In genomic region chr20:1420066-1420465, GRCh38 we compare ENCODE assay signal across 18 cellular contexts.
"Had no signal": no experiment of that assay in that cellular context is flagged by ENCODE, and none has a peak within 500 bp of the region (broad histone marks: within the 10 kb centered on the region; RNA-seq: fewer than 3 reads in every experiment).

No MANE protein-coding gene starts in this region.

- H3K4me1 ChIP-seq: colonic mucosa, esophagus muscularis mucosa, gastroesophageal sphincter, left lung had no signal

- H3K27ac ChIP-seq: colonic mucosa, esophagus muscularis mucosa, foreskin keratinocyte, gastroesophageal sphincter, heart right ventricle, left lung, lower lobe of right lung had no signal

- H3K9me3 ChIP-seq: colonic mucosa, lower lobe of right lung had no signal

- H3K4me3 ChIP-seq: colonic mucosa, esophagus muscularis mucosa, gastroesophageal sphincter, heart right ventricle, left lung, lower lobe of right lung had no signal

- H3K36me3 ChIP-seq: colonic mucosa, esophagus muscularis mucosa, gastroesophageal sphincter, heart right ventricle, left lung, lower lobe of right lung had no signal

- H3K27ac Mint-ChIP-seq: dendritic cell treated with granulocyte-macrophage colony-stimulating factor and Interleukin-4, amounts not matched to agents 40 ng/mL and 50 ng/mL, for 4 days had no signal

- H3K9me3 Mint-ChIP-seq: dendritic cell treated with granulocyte-macrophage colony-stimulating factor and Interleukin-4, amounts not matched to agents 40 ng/mL and 50 ng/mL, for 4 days had no signal

- H3K4me3 Mint-ChIP-seq: dendritic cell treated with granulocyte-macrophage colony-stimulating factor and Interleukin-4, amounts not matched to agents 40 ng/mL and 50 ng/mL, for 4 days had no signal

- H3K27me3 ChIP-seq: colonic mucosa, foreskin keratinocyte, left lung had no signal

- DNase-seq: cerebellar nuclear complex; colonic mucosa; cortex of kidney; effector CD4-positive, alpha-beta T cell; effector memory CD4-positive, alpha-beta T cell; foreskin keratinocyte; glutamatergic neuron; heart right ventricle; hippocampal formation; left cardiac atrium; left lung; left ventricle myocardium superior; lower lobe of right lung; mesendoderm; midbrain had no signal
